8 cellular contexts compared by ENCODE assay signal in the genomic region with DNA sequence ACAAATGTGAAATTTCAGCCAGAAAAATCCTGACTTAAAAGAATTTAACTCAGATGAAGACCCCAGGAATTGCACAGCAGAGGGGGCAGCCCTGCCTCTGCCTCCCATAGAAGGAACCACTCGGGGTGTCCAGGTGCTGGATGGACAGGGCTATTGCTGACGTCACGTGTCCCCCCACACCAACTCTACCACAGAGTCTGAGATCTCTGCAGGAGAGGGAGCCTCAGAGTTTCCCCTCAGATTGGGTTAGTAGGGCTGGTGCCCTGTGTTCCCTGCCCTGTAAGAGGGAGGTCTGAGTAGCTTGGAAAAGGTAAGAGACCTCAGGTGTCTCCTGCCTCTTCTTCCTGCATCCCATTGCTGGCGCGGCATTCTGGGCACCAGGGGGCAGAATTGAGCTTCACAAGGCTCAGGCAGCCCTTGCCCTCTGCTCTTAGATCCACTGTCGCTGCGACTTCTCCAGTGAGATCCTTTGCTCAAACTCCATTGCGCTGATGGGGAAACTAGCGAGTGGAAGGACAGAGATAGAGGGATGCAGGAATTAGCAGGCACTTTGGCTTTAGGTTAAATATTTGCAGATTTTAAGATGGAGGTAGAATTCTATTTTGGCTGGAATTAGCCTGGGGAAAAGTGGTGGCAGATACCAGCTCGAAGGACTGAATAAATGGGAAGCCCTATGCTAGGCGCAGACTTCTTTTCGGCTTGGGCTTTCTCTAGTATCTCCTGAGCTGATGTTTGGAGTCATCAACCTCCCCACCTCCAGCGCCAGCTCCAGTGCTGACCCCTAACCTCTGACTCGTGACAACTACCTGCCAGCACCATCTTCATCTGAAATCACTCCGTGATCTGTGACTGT. TPM values are rescaled to one million over a fixed set of nuclear protein-coding genes. Genes with fewer than 3 reads are reported as not detected.
DNase-seq lines count a peak whose midpoint lies in the region; ATAC-seq and TF ChIP-seq lines count a peak whose summit lies in the region.

No MANE protein-coding gene starts in this region.

- peaks cover 31% of the 10 kb centered on the region for H3K4me1 Mint-ChIP-seq in CD14-positive monocyte

- peaks cover 0 to 14% (median 5%) of the 10 kb centered on the region in 7 donors for H3K9me3 Mint-ChIP-seq in CD14-positive monocyte

- TF ChIP-seq CTCF in CD14-positive monocyte (IDR thresholded peaks at IDR 0.05) = peak; percentile 88

- H3K27me3 Mint-ChIP-seq in CD14-positive monocyte (ENCODE audit: low read depth in 3 of 3) = peaks cover 50 to 69% (median 64%) of the 10 kb centered on the region in 3 donors

- H3K36me3 Mint-ChIP-seq in CD14-positive monocyte = peaks cover 4 to 9% of the 10 kb centered on the region in 2 donors

- H3K4me3 ChIP-seq in effector memory CD4-positive, alpha-beta T cell (ENCODE audit: insufficient read depth, low read depth, low read length, poor library complexity, severe bottlenecking) = no peak overlapping the region

- ATAC-seq in HG02885 (IDR thresholded peaks at IDR 0.05; ENCODE audit: poor library complexity, unreplicated experiment) (peak; percentile 53), GM18861 (IDR thresholded peaks at IDR 0.05; ENCODE audit: unreplicated experiment) (no peak)

- H3K36me3 ChIP-seq in effector memory CD4-positive, alpha-beta T cell (ENCODE audit: control insufficient read depth, insufficient read depth, low read length) = no peaks in the 10 kb centered on the region

- H3K4me3 Mint-ChIP-seq in CD14-positive monocyte = peak overlapping the region in 1 of 2 donors; percentile 83

- peaks cover 26% of the 10 kb centered on the region for H3K27me3 ChIP-seq in effector memory CD4-positive, alpha-beta T cell (replicated peaks; ENCODE audit: control insufficient read depth, insufficient read depth, low read length, poor library complexity, severe bottlenecking)

- H3K27ac ChIP-seq in effector memory CD4-positive, alpha-beta T cell (ENCODE audit: insufficient read depth, low read length, poor library complexity, severe bottlenecking) = no peak overlapping the region

- H3K27ac Mint-ChIP-seq in CD14-positive monocyte = no peak overlapping the region

- DNase-seq in CD14-positive monocyte (ENCODE audit: low spot score) (peak; percentile 64), NCI-H748 treated with DMSO at 0.1 percent for 48 hours (lab: John Stamatoyannopoulos, UW) (peak; percentile 55), medulla oblongata (ENCODE audit: extremely low spot score) (peak; percentile 82)
- peak; percentile 38 to 65 for DNase-seq in activated CD8-positive, alpha-beta memory T cell treated with anti-CD3 and anti-CD28 coated beads for 1 hour (ENCODE audit: extremely low read depth in 1 of 2, low read depth in 1 of 2)
- DNase-seq in effector memory CD4-positive, alpha-beta T cell = peak; percentile 30 to 55 (median 42)
- peak; percentile 60 for DNase-seq in stimulated activated CD8-positive, alpha-beta memory T cell treated with anti-CD3 and anti-CD28 coated beads, Interleukin-15, amount 100 ng/mL, for 24 hours (ENCODE audit: low read depth)

- H3K9me3 ChIP-seq in effector memory CD4-positive, alpha-beta T cell (ENCODE audit: control insufficient read depth, low read length) = no peaks in the 10 kb centered on the region

- peaks cover 12% of the 10 kb centered on the region for H3K4me1 ChIP-seq in effector memory CD4-positive, alpha-beta T cell (ENCODE audit: control insufficient read depth, insufficient read depth, low read length, poor library complexity, severe bottlenecking)

- intact Hi-C loops in CD14-positive monocyte (cut with micrococcal nuclease) = loop anchor here in 1 of 2 donors (2.0 kb wide), 1 partner anchor 80 kb away; no protein-coding TSS in a partner anchor

RNA-seq across cellular contexts. Expression of gene DMBX1, which starts 42.8 kb away (rescaled TPM):
- not detected for polyA plus RNA-seq in CD14-positive monocyte

RNA-seq across cellular contexts. Expression of gene FAAH, which starts 52.8 kb away (rescaled TPM):
- 10 to 100 TPM; 11.5 TPM for polyA plus RNA-seq in CD14-positive monocyte
